ENCODE assay signal across 34 cellular contexts in genomic region chr5:114113604-114114003, GRCh38.
"Had no signal": no experiment of that assay in that cellular context is flagged by ENCODE, and none has a peak within 500 bp of the region (broad histone marks: within the 10 kb centered on the region; RNA-seq: fewer than 3 reads in every experiment).

No MANE protein-coding gene starts in this region.

- H3K27ac Mint-ChIP-seq: activated B cell treated with CpG ODN at 0.5 μM for 24 hours; activated CD4-positive, alpha-beta memory T cell treated with anti-CD3 and anti-CD28 coated beads for 36 hours; activated CD8-positive, alpha-beta T cell treated with anti-CD3 and anti-CD28 coated beads for 36 hours; activated naive CD4-positive, alpha-beta T cell treated with anti-CD3 and anti-CD28 coated beads for 36 hours; activated naive CD4-positive, alpha-beta T cell treated with anti-CD3 and anti-CD28 coated beads, Interleukin-2, amount 50 U/mL, for 72 hours; activated naive CD8-positive, alpha-beta T cell treated with anti-CD3 and anti-CD28 coated beads for 36 hours; activated T-cell treated with anti-CD3 and anti-CD28 coated beads, Interleukin-2, amount 50 U/mL, for 72 hours; activated T-helper 1 cell treated with anti-CD3 and anti-CD28 coated beads, Interleukin-12 subunit alpha, Interleukin-12 subunit beta, Interleukin-2, Interleukin-4 antibody, amounts not matched to agents 30 ng/mL and 10 ng/mL and 1 ng/mL, durations not matched to agents 14 hours and 24 hours and 36 hours; activated T-helper 17 cell treated with anti-CD3 and anti-CD28 coated beads, Interleukin-2, amount 50 U/mL, for 72 hours; brain; T-helper 1 cell treated with Interleukin-12 subunit alpha and Interleukin-12 subunit beta and Interleukin-4 antibody, amounts not matched to agents 30 μg/mL and 1 μg/mL, for 36 hours; T-helper 2 cell treated with Interferon-gamma antibody and Interleukin-4, amounts not matched to agents 5 μg/mL and 100 μg/mL, for 36 hours had no signal

- DNase-seq: activated B cell treated with CpG ODN at 0.5 μM for 24 hours; activated CD4-positive, alpha-beta memory T cell treated with anti-CD3 and anti-CD28 coated beads for 36 hours; activated CD4-positive, alpha-beta T cell treated with anti-CD3 and anti-CD28 coated beads for 4 hours; activated CD4-positive, alpha-beta T cell treated with anti-CD3 and anti-CD28 coated beads, Interleukin-2, amount 50 U/mL, for 1 hour; activated CD4-positive, alpha-beta T cell treated with anti-CD3 and anti-CD28 coated beads, Interleukin-2, amount 50 U/mL, for 4 hours; activated CD4-positive, CD25-positive, alpha-beta regulatory T cell treated with anti-CD3 and anti-CD28 coated beads, Interleukin-2, amount 50 U/mL, for 72 hours; activated CD8-positive, alpha-beta memory T cell treated with anti-CD3 and anti-CD28 coated beads, Interleukin-2, amount 50 U/mL, for 4 hours; activated CD8-positive, alpha-beta T cell treated with anti-CD3 and anti-CD28 coated beads for 36 hours; activated effector memory CD4-positive, alpha-beta T cell treated with anti-CD3 and anti-CD28 coated beads, Interleukin-2, amount 50 U/mL, for 16 hours; activated gamma-delta T cell treated with Interleukin-2 at 50 U/mL for 16 hours; activated naive CD4-positive, alpha-beta T cell; activated naive CD4-positive, alpha-beta T cell treated with anti-CD3 and anti-CD28 coated beads for 36 hours; activated naive CD4-positive, alpha-beta T cell treated with anti-CD3 and anti-CD28 coated beads, Interleukin-2, amount 50 U/mL, for 16 hours; activated naive CD8-positive, alpha-beta T cell treated with anti-CD3 and anti-CD28 coated beads for 36 hours; activated T-cell treated with anti-CD3 and anti-CD28 coated beads for 4 hours; activated T-cell treated with anti-CD3 and anti-CD28 coated beads, Interleukin-2, amount 50 U/mL, for 1 hour; activated T-cell treated with anti-CD3 and anti-CD28 coated beads, Interleukin-2, amount 50 U/mL, for 4 hours; activated T-cell treated with anti-CD3 and anti-CD28 coated beads, Interleukin-2, amount 50 U/mL, for 72 hours; adrenal gland; amniotic stem cell; anterior cingulate cortex; caudate nucleus; cerebellar nuclear complex; SW 1271; T-helper 1 cell; T-helper 2 cell; T-helper 9 cell had no signal

- H3K36me3 Mint-ChIP-seq: activated CD4-positive, alpha-beta memory T cell treated with anti-CD3 and anti-CD28 coated beads for 36 hours; activated naive CD4-positive, alpha-beta T cell treated with anti-CD3 and anti-CD28 coated beads, Interleukin-2, amount 50 U/mL, for 72 hours; activated naive CD8-positive, alpha-beta T cell treated with anti-CD3 and anti-CD28 coated beads for 36 hours; brain had no signal

- H3K4me3 Mint-ChIP-seq: activated B cell treated with CpG ODN at 0.5 μM for 24 hours; activated CD4-positive, alpha-beta memory T cell treated with anti-CD3 and anti-CD28 coated beads for 36 hours; activated CD8-positive, alpha-beta T cell treated with anti-CD3 and anti-CD28 coated beads for 36 hours; activated naive CD4-positive, alpha-beta T cell treated with anti-CD3 and anti-CD28 coated beads for 36 hours; activated naive CD8-positive, alpha-beta T cell treated with anti-CD3 and anti-CD28 coated beads for 36 hours; activated T-cell treated with anti-CD3 and anti-CD28 coated beads, Interleukin-2, amount 50 U/mL, for 4 hours; activated T-cell treated with anti-CD3 and anti-CD28 coated beads, Interleukin-2, amount 50 U/mL, for 72 hours; activated T-helper 1 cell treated with anti-CD3 and anti-CD28 coated beads, Interleukin-12 subunit alpha, Interleukin-12 subunit beta, Interleukin-2, Interleukin-4 antibody, amounts not matched to agents 30 ng/mL and 10 ng/mL and 1 ng/mL, durations not matched to agents 14 hours and 24 hours and 36 hours; activated T-helper 17 cell treated with anti-CD3 and anti-CD28 coated beads, Interleukin-2, amount 50 U/mL, for 72 hours; brain; central memory CD8-positive, alpha-beta T cell; T-helper 1 cell treated with Interleukin-12 subunit alpha and Interleukin-12 subunit beta and Interleukin-4 antibody, amounts not matched to agents 30 μg/mL and 1 μg/mL, for 36 hours; T-helper 2 cell treated with Interferon-gamma antibody and Interleukin-4, amounts not matched to agents 5 μg/mL and 100 μg/mL, for 36 hours had no signal

- H3K9me3 Mint-ChIP-seq: activated CD8-positive, alpha-beta T cell treated with anti-CD3 and anti-CD28 coated beads for 36 hours; activated T-cell treated with anti-CD3 and anti-CD28 coated beads, Interleukin-2, amount 50 U/mL, for 4 hours; activated T-helper 1 cell treated with anti-CD3 and anti-CD28 coated beads, Interleukin-12 subunit alpha, Interleukin-12 subunit beta, Interleukin-2, Interleukin-4 antibody, amounts not matched to agents 30 ng/mL and 10 ng/mL and 1 ng/mL, durations not matched to agents 14 hours and 24 hours and 36 hours; brain; T-helper 1 cell treated with Interleukin-12 subunit alpha and Interleukin-12 subunit beta and Interleukin-4 antibody, amounts not matched to agents 30 μg/mL and 1 μg/mL, for 36 hours; T-helper 2 cell treated with Interferon-gamma antibody and Interleukin-4, amounts not matched to agents 5 μg/mL and 100 μg/mL, for 36 hours had no signal

- ATAC-seq: activated CD8-positive, alpha-beta T cell treated with anti-CD3 and anti-CD28 coated beads for 36 hours; activated naive CD4-positive, alpha-beta T cell treated with anti-CD3 and anti-CD28 coated beads, Interleukin-2, amount 50 U/mL, for 72 hours; activated T-cell treated with anti-CD3 and anti-CD28 coated beads, Interleukin-2, amount 50 U/mL, for 4 hours; activated T-cell treated with anti-CD3 and anti-CD28 coated beads, Interleukin-2, amount 50 U/mL, for 72 hours; activated T-helper 17 cell treated with anti-CD3 and anti-CD28 coated beads, Interleukin-2, amount 50 U/mL, for 72 hours had no signal

- H3K4me1 Mint-ChIP-seq: activated B cell treated with CpG ODN at 0.5 μM for 24 hours; activated naive CD8-positive, alpha-beta T cell treated with anti-CD3 and anti-CD28 coated beads for 36 hours; activated T-helper 17 cell treated with anti-CD3 and anti-CD28 coated beads, Interleukin-2, amount 50 U/mL, for 72 hours; brain; central memory CD8-positive, alpha-beta T cell had no signal

- H3K27me3 Mint-ChIP-seq: activated B cell treated with CpG ODN at 0.5 μM for 24 hours; activated CD4-positive, alpha-beta memory T cell treated with anti-CD3 and anti-CD28 coated beads for 36 hours; activated CD8-positive, alpha-beta T cell treated with anti-CD3 and anti-CD28 coated beads for 36 hours; activated naive CD8-positive, alpha-beta T cell treated with anti-CD3 and anti-CD28 coated beads for 36 hours; activated T-helper 17 cell treated with anti-CD3 and anti-CD28 coated beads, Interleukin-2, amount 50 U/mL, for 72 hours; brain; central memory CD8-positive, alpha-beta T cell had no signal
